ENCODE assay signal across 17 cellular contexts in genomic region chr1:230058619-230059018, GRCh38. TPM values are rescaled to one million over a fixed set of nuclear protein-coding genes. Genes with fewer than 3 reads are reported as not detected.
A peak's percentile ranks its signal among the peaks of the same experiment; 100 is the strongest.
DNase-seq lines count a peak whose midpoint lies in the region; FAIRE-seq and TF ChIP-seq lines count a peak whose summit lies in the region.
"Had no signal": no experiment of that assay in that cellular context is flagged by ENCODE, and none has a peak within 500 bp of the region (broad histone marks: within the 10 kb centered on the region; RNA-seq: fewer than 3 reads in every experiment).

No MANE protein-coding gene starts in this region.

- H3K36me3 Mint-ChIP-seq in endothelial cell (ENCODE audit: low read depth, unreplicated experiment), result no peaks in the 10 kb centered on the region
- H3K36me3 Mint-ChIP-seq: CD8-positive, alpha-beta T cell had no signal

- peak; percentile 58 for DNase-seq in D721Med (ENCODE audit: insufficient read length, low spot score)
- peak; percentile 40 for DNase-seq in WERI-Rb-1
- peak; percentile 45 for DNase-seq in esophagus muscularis mucosa (ENCODE audit: extremely low spot score)
- no peak for DNase-seq in COLO668 (lab: John Stamatoyannopoulos, UW; ENCODE audit: unreplicated experiment)
- DNase-seq in endothelial cell (ENCODE audit: low spot score), result no peak
- DNase-seq in left ventricle myocardium inferior, result no peak
- DNase-seq: CD8-positive, alpha-beta T cell; COR-L47; DMS153; DMS79; GDM1; GM23248; HCEC 1CT had no signal

- TF ChIP-seq EP300 in esophagus muscularis mucosa (IDR thresholded peaks at IDR 0.05), result no peak

- TF ChIP-seq POLR2A in esophagus muscularis mucosa (IDR thresholded peaks at IDR 0.05; ENCODE audit: low read depth), result no peak

- H3K9me3 Mint-ChIP-seq in endothelial cell (ENCODE audit: unreplicated experiment), result no peaks in the 10 kb centered on the region
- H3K9me3 Mint-ChIP-seq: CD8-positive, alpha-beta T cell had no signal

- H3K27me3 ChIP-seq in WERI-Rb-1 (ENCODE audit: insufficient read depth, low read depth, severe bottlenecking) (no peaks in the 10 kb centered on the region), esophagus muscularis mucosa (no peaks in the 10 kb centered on the region), left ventricle myocardium inferior (ENCODE audit: low read depth) (no peaks in the 10 kb centered on the region)
- H3K27me3 ChIP-seq: BLaER1 treated with 17β-estradiol and CSF1 and Interleukin-3, amounts not matched to agents 10 nM and 100 nM had no signal

- H3K27ac ChIP-seq in WERI-Rb-1, result no peak overlapping the region
- no peak overlapping the region for H3K27ac ChIP-seq in esophagus muscularis mucosa (replicated peaks in 1 of 4)
- no peak overlapping the region for H3K27ac ChIP-seq in left ventricle myocardium inferior (replicated peaks)
- H3K27ac ChIP-seq: BLaER1 treated with 17β-estradiol and CSF1 and Interleukin-3, amounts not matched to agents 10 nM and 100 nM; GM23248 had no signal

- H3K36me3 ChIP-seq in WERI-Rb-1, result no peaks in the 10 kb centered on the region
- H3K36me3 ChIP-seq in esophagus muscularis mucosa, result no peaks in the 10 kb centered on the region
- no peaks in the 10 kb centered on the region for H3K36me3 ChIP-seq in left ventricle myocardium inferior
- H3K36me3 ChIP-seq: BLaER1 treated with 17β-estradiol and CSF1 and Interleukin-3, amounts not matched to agents 10 nM and 100 nM had no signal

- H3K4me3 Mint-ChIP-seq in endothelial cell (ENCODE audit: unreplicated experiment), result no peak overlapping the region
- H3K4me3 Mint-ChIP-seq: B cell; CD8-positive, alpha-beta T cell had no signal

- no peaks in the 10 kb centered on the region for H3K4me1 ChIP-seq in esophagus muscularis mucosa
- H3K4me1 ChIP-seq in left ventricle myocardium inferior, result no peaks in the 10 kb centered on the region

- H3K27me3 Mint-ChIP-seq in endothelial cell (ENCODE audit: unreplicated experiment), result peaks cover 3% of the 10 kb centered on the region

- H3K4me1 Mint-ChIP-seq in endothelial cell (ENCODE audit: unreplicated experiment), result no peaks in the 10 kb centered on the region
- H3K4me1 Mint-ChIP-seq: B cell had no signal

- TF ChIP-seq CTCF in D721Med (IDR thresholded peaks at IDR 0.05; ENCODE audit: insufficient read depth, missing control alignments) (no peak), WERI-Rb-1 (IDR thresholded peaks at IDR 0.05; ENCODE audit: low read depth, low read length) (no peak), esophagus muscularis mucosa (IDR thresholded peaks at IDR 0.05) (no peak), endothelial cell (IDR thresholded peaks at IDR 0.05; ENCODE audit: unreplicated experiment) (no peak), left ventricle myocardium inferior (IDR thresholded peaks at IDR 0.05; ENCODE audit: borderline replicate concordance) (no peak)

- H3K4me3 ChIP-seq in WERI-Rb-1 (ENCODE audit: low read depth, low read length) (no peak overlapping the region), esophagus muscularis mucosa (no peak overlapping the region), left ventricle myocardium inferior (no peak overlapping the region)
- H3K4me3 ChIP-seq: BLaER1 treated with 17β-estradiol and CSF1 and Interleukin-3, amounts not matched to agents 10 nM and 100 nM; GM23248 had no signal

- no peaks in the 10 kb centered on the region for H3K9me3 ChIP-seq in WERI-Rb-1 (ENCODE audit: severe bottlenecking)
- peaks cover 0 to 4% (median 0%) of the 10 kb centered on the region in 4 donors for H3K9me3 ChIP-seq in esophagus muscularis mucosa
- H3K9me3 ChIP-seq in left ventricle myocardium inferior (replicated peaks), result peaks cover 28% of the 10 kb centered on the region

- no peak overlapping the region for H3K27ac Mint-ChIP-seq in endothelial cell (ENCODE audit: unreplicated experiment)
- H3K27ac Mint-ChIP-seq: B cell; CD8-positive, alpha-beta T cell had no signal

- intact Hi-C loops in esophagus muscularis mucosa (cut with DNase I) (no loop called here), left ventricle myocardium inferior (cut with micrococcal nuclease) (no loop called here)

- WGBS in esophagus muscularis mucosa, result 86% methylated on average over 5 of the region's 5 CpGs

- peak; percentile 90 for FAIRE-seq in D721Med (lab: Jason Lieb, UNC)
- FAIRE-seq: GM12892, GM18507 had no signal

RNA-seq across cellular contexts. Expression of gene GALNT2, which starts 8.4 kb away (rescaled TPM):
- 100 to 1,000 TPM in 3 of 4 donors, 10 to 100 TPM in 1; 89.6 to 145 (median 129) TPM for total RNA-seq in esophagus muscularis mucosa
- 74.8 TPM for total RNA-seq in endothelial cell (ENCODE audit: unreplicated experiment)
- 28.3 TPM for total RNA-seq in left ventricle myocardium inferior

Comparison
In these comparisons a context has a peak if more than half of its experiments do, and no peak if none do; other contexts are left out.
1. DNase-seq: peak in D721Med (single experiment), WERI-Rb-1 (single experiment) and esophagus muscularis mucosa (single experiment); none in COLO668 (single experiment), endothelial cell (single experiment) and left ventricle myocardium inferior (single experiment).